ENCODE assay signal across 17 cellular contexts in genomic region chr6:33641602-33642001, GRCh38.
"Had no signal": no experiment of that assay in that cellular context is flagged by ENCODE, and none has a peak within 500 bp of the region (broad histone marks: within the 10 kb centered on the region; RNA-seq: fewer than 3 reads in every experiment).

No MANE protein-coding gene starts in this region.

- H3K9me3 Mint-ChIP-seq: activated naive CD4-positive, alpha-beta T cell treated with anti-CD3 and anti-CD28 coated beads for 36 hours; dendritic cell treated with granulocyte-macrophage colony-stimulating factor and Interleukin-4, amounts not matched to agents 40 ng/mL and 50 ng/mL, for 4 days; naive thymus-derived CD8-positive, alpha-beta T cell; T-cell had no signal

- H3K27me3 ChIP-seq: sigmoid colon, stomach had no signal

- H3K4me3 Mint-ChIP-seq: activated naive CD4-positive, alpha-beta T cell treated with anti-CD3 and anti-CD28 coated beads for 36 hours; dendritic cell treated with granulocyte-macrophage colony-stimulating factor and Interleukin-4, amounts not matched to agents 40 ng/mL and 50 ng/mL, for 4 days; T-cell had no signal

- DNase-seq: activated CD4-positive, CD25-positive, alpha-beta regulatory T cell; activated CD8-positive, alpha-beta memory T cell treated with anti-CD3 and anti-CD28 coated beads, Interleukin-2, amount 50 U/mL, for 4 hours; activated naive CD4-positive, alpha-beta T cell treated with anti-CD3 and anti-CD28 coated beads for 36 hours; central memory CD4-positive, alpha-beta T cell; glutamatergic neuron; left cardiac atrium; mucosa of descending colon; naive thymus-derived CD8-positive, alpha-beta T cell; sigmoid colon; stimulated activated CD4-positive, alpha-beta T cell treated with anti-CD3 and anti-CD28 coated beads, Interleukin-12 subunit alpha, Interleukin-12 subunit beta, amount 100 ng/mL, for 4 hours; stimulated activated CD4-positive, alpha-beta T cell treated with anti-CD3 and anti-CD28 coated beads, Interleukin-4, amount 100 ng/mL, for 1 hour; stomach; T-cell had no signal

- H3K9me3 ChIP-seq: mucosa of descending colon, sigmoid colon, stomach, thoracic aorta had no signal

- H3K27ac Mint-ChIP-seq: activated naive CD4-positive, alpha-beta T cell treated with anti-CD3 and anti-CD28 coated beads for 36 hours; dendritic cell treated with granulocyte-macrophage colony-stimulating factor and Interleukin-4, amounts not matched to agents 40 ng/mL and 50 ng/mL, for 4 days had no signal

- H3K27ac ChIP-seq: SK-N-MC, stomach, thoracic aorta had no signal

- H3K4me3 ChIP-seq: lung, mucosa of descending colon, sigmoid colon, SK-N-MC, stomach, thoracic aorta had no signal

- H3K27me3 Mint-ChIP-seq: naive thymus-derived CD8-positive, alpha-beta T cell; T-cell had no signal

- H3K36me3 ChIP-seq: sigmoid colon, thoracic aorta had no signal

- H3K4me1 ChIP-seq: sigmoid colon had no signal

- ATAC-seq: mucosa of descending colon; naive thymus-derived CD8-positive, alpha-beta T cell had no signal
